15 cellular contexts compared by ENCODE assay signal in the genomic region with DNA sequence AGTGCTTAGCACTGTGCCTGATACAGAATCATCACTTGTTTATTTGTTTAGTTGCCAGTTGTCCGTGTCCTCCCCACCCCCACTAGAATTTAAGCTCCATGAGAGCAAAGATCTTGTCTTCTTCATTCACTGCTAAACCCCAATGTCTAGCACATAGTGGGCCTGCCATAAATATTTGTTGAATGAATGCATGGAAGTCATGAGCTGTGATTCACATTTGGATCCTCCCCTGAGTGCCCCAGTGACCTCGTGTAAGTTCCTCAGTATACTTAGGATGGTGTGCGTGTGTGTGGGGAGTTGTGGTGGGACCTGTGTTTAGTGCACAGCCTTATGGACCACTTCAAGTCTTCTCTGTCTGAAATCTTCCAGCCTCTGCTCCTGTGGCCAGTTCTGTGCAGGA. TPM values are rescaled to one million over a fixed set of nuclear protein-coding genes. Genes with fewer than 3 reads are reported as not detected.
DNase-seq lines count a peak whose midpoint lies in the region; ATAC-seq, FAIRE-seq and TF ChIP-seq lines count a peak whose summit lies in the region.
"Had no signal": no experiment of that assay in that cellular context is flagged by ENCODE, and none has a peak within 500 bp of the region (broad histone marks: within the 10 kb centered on the region; RNA-seq: fewer than 3 reads in every experiment).

No MANE protein-coding gene starts in this region.

- peak overlapping the region; percentile 51 for H3K9ac ChIP-seq in HCT116 (ENCODE audit: low read length)
- no peak overlapping the region for H3K9ac ChIP-seq in K562 (ENCODE audit: insufficient read depth in 1 of 2, low read depth in 2 of 2, low read length in 2 of 2)

- DNase-seq in HCT116 (ENCODE audit: low read depth, low spot score), result no peak
- DNase-seq in K562 (ENCODE audit: extremely low read depth in 1 of 4, low spot score in 3 of 4), result no peak
- peak; percentile 54 for DNase-seq in kidney tubule cell (ENCODE audit: low spot score)
- DNase-seq in SK-N-DZ (ENCODE audit: low spot score), result no peak
- DNase-seq in globus pallidus (ENCODE audit: low spot score), result no peak
- no peak for DNase-seq in CD14-positive monocyte (ENCODE audit: low spot score)
- DNase-seq: activated CD4-positive, alpha-beta T cell treated with anti-CD3 and anti-CD28 coated beads for 1 hour; activated naive CD8-positive, alpha-beta T cell treated with anti-CD3 and anti-CD28 coated beads for 36 hours; C1 segment of cervical spinal cord; midbrain; NCI-H1092 treated with DMSO at 0.1 percent for 48 hours; tibial artery had no signal

- H3K27me3 ChIP-seq in HCT116 (ENCODE audit: insufficient read depth, low read length) (no peaks in the 10 kb centered on the region), K562 (ENCODE audit: control insufficient read depth in 2 of 2, insufficient read depth in 2 of 2, low read length in 2 of 2) (no peaks in the 10 kb centered on the region)
- H3K27me3 ChIP-seq: tibial artery had no signal

- H3K4me2 ChIP-seq in HCT116 (ENCODE audit: low read length) (peak overlapping the region; percentile 75), K562 (ENCODE audit: insufficient read depth, low read length) (no peak overlapping the region)

- CTCF ChIA-PET in HCT116 (lab: Charles Lee) (no interaction called here), K562 (lab: Yijun Ruan, JAX; ENCODE audit: low intra/inter-chr PET ratio) (no interaction called here)

- H3K4me1 ChIP-seq in HCT116 (ENCODE audit: control insufficient read depth in 1 of 2, insufficient read depth in 2 of 2, low read length in 2 of 2) (peaks cover 46 to 77% of the 10 kb centered on the region in 2 experiments), K562 (replicated peaks in 1 of 2; ENCODE audit: control insufficient read depth in 2 of 2, insufficient read depth in 2 of 2, low read length in 2 of 2) (peaks cover 19 to 36% of the 10 kb centered on the region in 2 experiments)

- TF ChIP-seq CTCF in HCT116 (IDR thresholded peaks at IDR 0.05 in 2 of 3, conservative IDR thresholded peaks at IDR 0.05 in 1 of 3; ENCODE audit: borderline replicate concordance in 1 of 3, insufficient read depth in 1 of 3, low read depth in 2 of 3, low read length in 2 of 3), result no peak
- no peak for TF ChIP-seq CTCF in K562 (IDR thresholded peaks at IDR 0.05 in 2 of 3, conservative IDR thresholded peaks at IDR 0.05 in 1 of 3; ENCODE audit: insufficient read depth in 2 of 3, low read depth in 1 of 3, low read length in 3 of 3)
- no peak for TF ChIP-seq CTCF in CD14-positive monocyte (IDR thresholded peaks at IDR 0.05)

- no peaks in the 10 kb centered on the region for H3K36me3 Mint-ChIP-seq in stimulated activated memory B cell treated with anti-CD40 and anti-IgM and Interleukin-4, amounts not matched to agents 10 μg/mL and 1 μg/mL and 100 μg/mL, for 72 hours
- peaks cover 0 to 3% of the 10 kb centered on the region in 2 donors for H3K36me3 Mint-ChIP-seq in CD14-positive monocyte
- H3K36me3 Mint-ChIP-seq: activated naive CD8-positive, alpha-beta T cell treated with anti-CD3 and anti-CD28 coated beads for 36 hours had no signal

- no peak for TF ChIP-seq EP300 in K562 (IDR thresholded peaks at IDR 0.05; ENCODE audit: low read length)

- no peaks in the 10 kb centered on the region for H3K27me3 Mint-ChIP-seq in stimulated activated memory B cell treated with anti-CD40 and anti-IgM and Interleukin-4, amounts not matched to agents 10 μg/mL and 1 μg/mL and 100 μg/mL, for 72 hours
- peaks cover 9 to 20% (median 11%) of the 10 kb centered on the region in 3 donors for H3K27me3 Mint-ChIP-seq in CD14-positive monocyte (ENCODE audit: low read depth in 3 of 3)

- H3K9me1 ChIP-seq in K562 (ENCODE audit: control insufficient read depth, insufficient read depth, low read length), result peaks cover 4% of the 10 kb centered on the region

- TF ChIP-seq RAD21 in HCT116 (IDR thresholded peaks at IDR 0.05; ENCODE audit: low read depth) (no peak), K562 (CRISPR knock-in tag; conservative IDR thresholded peaks at IDR 0.05 in 1 of 2, IDR thresholded peaks at IDR 0.05 in 1 of 2) (no peak)

- POLR2A ChIA-PET in HCT116 (lab: Charles Lee) (interaction anchor here (1.1 kb wide), 1 partner anchor 78 kb away, joined by 3 read pairs; a partner anchor contains a TSS), K562 (lab: Yijun Ruan, JAX) (interaction anchor here (1.3 to 7.7 kb wide), 3 partner anchors 11 to 20 kb away, joined by 4 to 57 read pairs (median 7); no protein-coding TSS in a partner anchor)

- peak overlapping the region in 1 of 2 experiments; percentile 17; a peak in 1 of 4 replicates for H3K4me3 ChIP-seq in HCT116 (replicated peaks in 1 of 2; ENCODE audit: low read depth in 1 of 2, low read length in 2 of 2)
- no peak overlapping the region for H3K4me3 ChIP-seq in K562
- H3K4me3 ChIP-seq: tibial artery had no signal

- 52% methylated on average over 3 of the region's 3 CpGs for WGBS in K562 (ENCODE audit: insufficient coverage, low coverage, missing lambda C conversion rate)

- H4K20me1 ChIP-seq in HCT116 (ENCODE audit: insufficient read depth) (no peaks in the 10 kb centered on the region), K562 (replicated peaks; ENCODE audit: control insufficient read depth, insufficient read depth, low read length) (no peaks in the 10 kb centered on the region; the same call in 1 of the 2 replicates)

- H3K79me2 ChIP-seq in HCT116 (ENCODE audit: insufficient read depth, low read length) (no peaks in the 10 kb centered on the region), K562 (ENCODE audit: control insufficient read depth, insufficient read depth, low read length) (no peaks in the 10 kb centered on the region)

- peak overlapping the region; percentile 2 for H3K27ac Mint-ChIP-seq in stimulated activated memory B cell treated with anti-CD40 and anti-IgM and Interleukin-4, amounts not matched to agents 10 μg/mL and 1 μg/mL and 100 μg/mL, for 72 hours
- H3K27ac Mint-ChIP-seq in CD14-positive monocyte, result no peak overlapping the region
- H3K27ac Mint-ChIP-seq: activated naive CD8-positive, alpha-beta T cell treated with anti-CD3 and anti-CD28 coated beads for 36 hours had no signal

- no peaks in the 10 kb centered on the region for H3K9me3 Mint-ChIP-seq in stimulated activated memory B cell treated with anti-CD40 and anti-IgM and Interleukin-4, amounts not matched to agents 10 μg/mL and 1 μg/mL and 100 μg/mL, for 72 hours
- peaks cover 0 to 2% (median 0%) of the 10 kb centered on the region in 7 donors for H3K9me3 Mint-ChIP-seq in CD14-positive monocyte
- H3K9me3 Mint-ChIP-seq: activated naive CD8-positive, alpha-beta T cell treated with anti-CD3 and anti-CD28 coated beads for 36 hours had no signal

- H3K9me2 ChIP-seq in HCT116 (ENCODE audit: insufficient read depth), result no peaks in the 10 kb centered on the region

- TF ChIP-seq POLR2A in HCT116 (IDR thresholded peaks at IDR 0.05; ENCODE audit: borderline replicate concordance, extremely low read depth, insufficient read depth, insufficient read length) (no peak), K562 (conservative IDR thresholded peaks at IDR 0.05) (no peak)

- in situ Hi-C loops in K562 (cut with MboI), result no loop called here

- peak overlapping the region; percentile 70 for H3K27ac ChIP-seq in HCT116 (ENCODE audit: low read depth, low read length)
- H3K27ac ChIP-seq in K562 (ENCODE audit: extremely low read depth, low read depth, low read length), result no peak overlapping the region

- H3K9me3 ChIP-seq in HCT116 (ENCODE audit: control insufficient read depth in 1 of 2, insufficient read depth in 1 of 2, low read depth in 1 of 2, low read length in 2 of 2) (no peaks in the 10 kb centered on the region), K562 (replicated peaks; ENCODE audit: control insufficient read depth, insufficient read depth, low read depth, low read length) (no peaks in the 10 kb centered on the region)
- H3K9me3 ChIP-seq: tibial artery had no signal

- intact Hi-C loops in HCT116 (cut with micrococcal nuclease), result no loop called here
- intact Hi-C loops in K562 (cut with micrococcal nuclease), result no loop called here
- intact Hi-C loops in CD14-positive monocyte (cut with micrococcal nuclease), result no loop called here

- RAD21 ChIA-PET in HCT116 (lab: Charles Lee; ENCODE audit: low non-redundant PET in 1 of 2, low total read pairs in 2 of 2, uncharacterized antibody in 2 of 2, unreplicated experiment in 2 of 2), result no interaction called here

- H3K36me3 ChIP-seq in HCT116 (ENCODE audit: control insufficient read depth in 1 of 2, insufficient read depth in 2 of 2, low read length in 2 of 2) (no peaks in the 10 kb centered on the region), K562 (ENCODE audit: control insufficient read depth, insufficient read depth, low read length) (no peaks in the 10 kb centered on the region)
- H3K36me3 ChIP-seq: tibial artery had no signal

- no peak for FAIRE-seq in K562 (lab: Jason Lieb, UNC)
- FAIRE-seq: GM12892 had no signal

- no peak overlapping the region for H3K4me3 Mint-ChIP-seq in stimulated activated memory B cell treated with anti-CD40 and anti-IgM and Interleukin-4, amounts not matched to agents 10 μg/mL and 1 μg/mL and 100 μg/mL, for 72 hours
- H3K4me3 Mint-ChIP-seq in CD14-positive monocyte, result no peak overlapping the region
- H3K4me3 Mint-ChIP-seq: activated naive CD8-positive, alpha-beta T cell treated with anti-CD3 and anti-CD28 coated beads for 36 hours had no signal

- H2AFZ ChIP-seq in HCT116 (ENCODE audit: low read depth, low read length, poor library complexity, severe bottlenecking) (no peak overlapping the region), K562 (ENCODE audit: low read depth, low read length) (peak overlapping the region; percentile 67; the same call in 1 of the 2 replicates)

- BruUV-seq in HCT116 (replicated peaks; lab: Mats Ljungman, UMichigan) (no TSS peak), K562 (replicated peaks; lab: Mats Ljungman, UMichigan) (no TSS peak)

- H3K4me1 Mint-ChIP-seq in stimulated activated memory B cell treated with anti-CD40 and anti-IgM and Interleukin-4, amounts not matched to agents 10 μg/mL and 1 μg/mL and 100 μg/mL, for 72 hours, result peaks cover 35% of the 10 kb centered on the region
- peaks cover 43% of the 10 kb centered on the region for H3K4me1 Mint-ChIP-seq in CD14-positive monocyte

- ATAC-seq in HCT116 (no peak), K562 (no peak), HG03565 (IDR thresholded peaks at IDR 0.05; ENCODE audit: unreplicated experiment) (no peak)
- no peak for ATAC-seq in stimulated activated memory B cell treated with anti-CD40 and anti-IgM and Interleukin-4, amounts not matched to agents 10 μg/mL and 1 μg/mL and 100 μg/mL, for 72 hours

RNA-seq across cellular contexts. Expression of a gene that starts 23.1 kb away (rescaled TPM):
- total RNA-seq in HCT116 (2021; ENCODE audit: unreplicated experiment), result 30.5 TPM
- polyA plus RNA-seq in HCT116 (2012), result 19.3 and 20.5 TPM in 2 replicates
- total RNA-seq in K562 (2011; cell fraction: chromatin; rRNA removed; ENCODE audit: low replicate concordance), result 21.5 and 24.6 TPM in 2 replicates
- total RNA-seq in K562 (2011; cell fraction: nucleolus; rRNA removed), result 27.5 and 31.9 TPM in 2 replicates
- total RNA-seq in K562 (2011; cell fraction: nucleoplasm; rRNA removed), result 26.3 and 27.0 TPM in 2 replicates
- total RNA-seq in K562 (2014; rRNA removed), result 32.1 and 33.1 TPM in 2 replicates
- 9.9 and 10.9 TPM in 2 replicates for total RNA-seq in K562 (2014; rRNA removed; fragmentation: Illumina TruSeq; extraction: Trizol)
- total RNA-seq in K562 (2015; rRNA removed; fragmentation: Illumina TruSeq; extraction: Trizol), result 14.1 and 14.6 TPM in 2 replicates
- total RNA-seq in K562 (2021), result 29.8 and 30.4 TPM in 2 replicates
- polyA plus RNA-seq in K562 (2011; rRNA removed), result 11.5 and 13.9 TPM in 2 replicates
- polyA plus RNA-seq in K562 (2011; cell fraction: cytosol; rRNA removed), result 9.5 and 16.6 TPM in 2 replicates
- polyA plus RNA-seq in K562 (2011; cell fraction: nucleus; rRNA removed), result 19.1 and 21.0 TPM in 2 replicates
- 18.7 and 22.8 TPM in 2 replicates for polyA plus RNA-seq in K562 (2012)
- 12.0 and 12.6 TPM in 2 replicates for polyA plus RNA-seq in K562 (2014; fragmentation: Illumina TruSeq; extraction: Trizol)
- polyA plus RNA-seq in K562 (2014; fragmentation: Nextera tagmentation; extraction: Ambion mirVana), result 1 to 10 TPM; 2.4 to 2.5 TPM
- polyA plus RNA-seq in K562 (2014; rRNA removed), result 25.0 and 25.7 TPM in 2 replicates
- polyA minus RNA-seq in K562 (2011; rRNA and poly(A)+ RNA removed), result 10.3 and 13.4 TPM in 2 replicates
- 12.1 and 13.3 TPM in 2 replicates for polyA minus RNA-seq in K562 (2011; cell fraction: cytosol; rRNA and poly(A)+ RNA removed)
- 21.1 and 33.3 TPM in 2 replicates for polyA minus RNA-seq in K562 (2011; cell fraction: nucleus; rRNA and poly(A)+ RNA removed)
- 6.8 and 8.7 TPM in 2 replicates for polyA plus RNA-seq in SK-N-DZ (2014; cell fraction: cytosol; rRNA removed)
- 5.2 and 6.5 TPM in 2 replicates for polyA plus RNA-seq in SK-N-DZ (2014; cell fraction: nucleus; rRNA removed)
- polyA plus RNA-seq in CD14-positive monocyte, result 10 to 100 TPM; 13.7 to 29.0 TPM
